Comparison of ENCODE assay signal across 17 cellular contexts in the genomic region with DNA sequence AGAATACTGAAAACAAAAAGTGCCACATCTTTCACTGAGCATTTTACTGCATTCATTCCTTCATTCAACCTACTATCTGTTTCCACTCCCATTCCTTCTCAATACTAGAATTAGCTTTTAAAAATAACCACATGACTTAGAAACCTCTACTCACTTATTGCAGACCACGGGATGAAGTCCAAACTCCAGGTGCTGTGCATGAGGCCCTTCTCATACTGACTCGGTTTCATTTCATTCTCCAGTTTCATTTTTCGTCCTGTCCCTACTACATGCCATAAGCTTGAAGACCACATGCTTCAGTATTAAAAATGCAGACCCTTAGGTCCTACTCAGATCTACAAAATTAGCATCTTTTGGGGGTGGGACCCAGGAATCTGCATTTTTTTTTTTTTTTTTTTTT. TPM values are rescaled to one million over a fixed set of nuclear protein-coding genes. Genes with fewer than 3 reads are reported as not detected.
DNase-seq lines count a peak whose midpoint lies in the region; ATAC-seq, FAIRE-seq and TF ChIP-seq lines count a peak whose summit lies in the region.
"Had no signal": no experiment of that assay in that cellular context is flagged by ENCODE, and none has a peak within 500 bp of the region (broad histone marks: within the 10 kb centered on the region; RNA-seq: fewer than 3 reads in every experiment).

No MANE protein-coding gene starts in this region.

- H3K4me2 ChIP-seq in MM.1S (ENCODE audit: low read depth, low read length) (peak overlapping the region; percentile 52), K562 (ENCODE audit: insufficient read depth, low read length) (no peak overlapping the region), neuronal stem cell (ENCODE audit: insufficient read depth, low read length, poor library complexity, severe bottlenecking) (no peak overlapping the region)
- H3K4me2 ChIP-seq: PC-9 had no signal

- peaks cover 7% of the 10 kb centered on the region for H3K9me3 Mint-ChIP-seq in activated naive CD8-positive, alpha-beta T cell (ENCODE audit: low read depth)
- peaks cover 9% of the 10 kb centered on the region for H3K9me3 Mint-ChIP-seq in activated naive CD8-positive, alpha-beta T cell treated with anti-CD3 and anti-CD28 coated beads, Interleukin-2, amount 50 U/mL, for 24 hours
- peaks cover 4% of the 10 kb centered on the region for H3K9me3 Mint-ChIP-seq in stimulated activated memory B cell treated with anti-CD40 and anti-IgM and Interleukin-4, amounts not matched to agents 10 μg/mL and 1 μg/mL and 100 μg/mL, for 72 hours

- BruUV-seq in K562 (replicated peaks; lab: Mats Ljungman, UMichigan), result no TSS peak

- H2BK15ac ChIP-seq in neuronal stem cell (ENCODE audit: low read length), result no peak overlapping the region

- no peak for TF ChIP-seq POLR2A in K562 (conservative IDR thresholded peaks at IDR 0.05)

- H3K27ac ChIP-seq in MM.1S (ENCODE audit: low read length) (peak overlapping the region; percentile 40; the same call in 1 of the 2 replicates), K562 (ENCODE audit: extremely low read depth, low read depth, low read length) (no peak overlapping the region), neuronal stem cell (replicated peaks; ENCODE audit: low read length) (no peak overlapping the region)
- H3K27ac ChIP-seq: PC-9 had no signal

- H3K4me3 ChIP-seq in MM.1S (ENCODE audit: low read length), result peak overlapping the region; percentile 17; the same call in 1 of the 2 replicates
- H3K4me3 ChIP-seq in K562, result no peak overlapping the region
- no peak overlapping the region for H3K4me3 ChIP-seq in neuronal stem cell (ENCODE audit: low read length in 2 of 2)
- H3K4me3 ChIP-seq: PC-9 had no signal

- H3K27me3 Mint-ChIP-seq in activated naive CD8-positive, alpha-beta T cell, result no peaks in the 10 kb centered on the region
- H3K27me3 Mint-ChIP-seq in activated naive CD8-positive, alpha-beta T cell treated with anti-CD3 and anti-CD28 coated beads, Interleukin-2, amount 50 U/mL, for 24 hours, result peaks cover 2% of the 10 kb centered on the region
- no peaks in the 10 kb centered on the region for H3K27me3 Mint-ChIP-seq in stimulated activated memory B cell treated with anti-CD40 and anti-IgM and Interleukin-4, amounts not matched to agents 10 μg/mL and 1 μg/mL and 100 μg/mL, for 72 hours

- WGBS in K562 (ENCODE audit: insufficient coverage, low coverage, missing lambda C conversion rate), result 45% methylated on average over 3 of the region's 3 CpGs
- WGBS in neuronal stem cell (ENCODE audit: extremely low coverage in 2 of 2, insufficient read length in 2 of 2, insufficient replicate concordance in 1 of 2), 2 donors, result no CpG with 5 or more reads among the region's 3 CpGs

- ATAC-seq in activated naive CD8-positive, alpha-beta T cell treated with anti-CD3 and anti-CD28 coated beads, Interleukin-2, amount 50 U/mL, for 24 hours, result no peak
- no peak for ATAC-seq in K562
- no peak for ATAC-seq in stimulated activated memory B cell treated with anti-CD40 and anti-IgM and Interleukin-4, amounts not matched to agents 10 μg/mL and 1 μg/mL and 100 μg/mL, for 72 hours
- ATAC-seq in HG03108 (IDR thresholded peaks at IDR 0.05; ENCODE audit: unreplicated experiment), result no peak

- H3K36me3 ChIP-seq in MM.1S (replicated peaks; ENCODE audit: insufficient read depth, low read length), result no peaks in the 10 kb centered on the region
- peaks cover 5% of the 10 kb centered on the region; the same call in 2 of the 3 replicates for H3K36me3 ChIP-seq in K562 (ENCODE audit: control insufficient read depth, insufficient read depth, low read length)
- no peaks in the 10 kb centered on the region for H3K36me3 ChIP-seq in neuronal stem cell (replicated peaks in 1 of 2; ENCODE audit: control insufficient read depth in 2 of 2, insufficient read depth in 2 of 2, low read length in 2 of 2)

- peak overlapping the region; percentile 51 for H3K27ac Mint-ChIP-seq in activated naive CD8-positive, alpha-beta T cell
- no peak overlapping the region for H3K27ac Mint-ChIP-seq in activated naive CD8-positive, alpha-beta T cell treated with anti-CD3 and anti-CD28 coated beads, Interleukin-2, amount 50 U/mL, for 24 hours
- H3K27ac Mint-ChIP-seq in stimulated activated memory B cell treated with anti-CD40 and anti-IgM and Interleukin-4, amounts not matched to agents 10 μg/mL and 1 μg/mL and 100 μg/mL, for 72 hours, result peak overlapping the region; percentile 28

- no peak for TF ChIP-seq RAD21 in K562 (CRISPR knock-in tag; conservative IDR thresholded peaks at IDR 0.05 in 1 of 2, IDR thresholded peaks at IDR 0.05 in 1 of 2)

- intact Hi-C loops in K562 (cut with micrococcal nuclease), result loop anchor here (5.0 kb wide), 1 partner anchor 134 kb away; no protein-coding TSS in a partner anchor

- no peak for FAIRE-seq in K562 (lab: Jason Lieb, UNC)
- FAIRE-seq: H54 had no signal

- H3K18ac ChIP-seq in neuronal stem cell (ENCODE audit: low read length), result no peak overlapping the region

- 0 out of 2 replicates have a peak overlapping the region, but pooled peaks have one; percentile 20 for H2AFZ ChIP-seq in MM.1S (ENCODE audit: low read length)
- no peak overlapping the region for H2AFZ ChIP-seq in K562 (ENCODE audit: low read depth, low read length)
- no peak overlapping the region for H2AFZ ChIP-seq in neuronal stem cell (ENCODE audit: low read length)
- H2AFZ ChIP-seq: PC-9 had no signal

- in situ Hi-C loops in K562 (cut with MboI), result no loop called here

- H3F3A ChIP-seq in MM.1S (ENCODE audit: insufficient read depth, low read length), result peaks cover 32% of the 10 kb centered on the region

- H3K79me2 ChIP-seq in MM.1S (ENCODE audit: low read length) (peaks cover 24% of the 10 kb centered on the region), K562 (ENCODE audit: control insufficient read depth, insufficient read depth, low read length) (peaks cover 24% of the 10 kb centered on the region)

- H3K79me1 ChIP-seq in neuronal stem cell (ENCODE audit: low read depth, low read length), result peaks cover 5% of the 10 kb centered on the region

- H3K9ac ChIP-seq in MM.1S (ENCODE audit: low read length) (no peak overlapping the region), K562 (ENCODE audit: insufficient read depth in 1 of 2, low read depth in 2 of 2, low read length in 2 of 2) (no peak overlapping the region), neuronal stem cell (ENCODE audit: low read depth, low read length, poor library complexity) (no peak overlapping the region)

- no peak overlapping the region for H3K4me3 Mint-ChIP-seq in activated naive CD8-positive, alpha-beta T cell
- no peak overlapping the region for H3K4me3 Mint-ChIP-seq in activated naive CD8-positive, alpha-beta T cell treated with anti-CD3 and anti-CD28 coated beads, Interleukin-2, amount 50 U/mL, for 24 hours
- H3K4me3 Mint-ChIP-seq in stimulated activated memory B cell treated with anti-CD40 and anti-IgM and Interleukin-4, amounts not matched to agents 10 μg/mL and 1 μg/mL and 100 μg/mL, for 72 hours, result no peak overlapping the region

- no peak overlapping the region for H2AK5ac ChIP-seq in neuronal stem cell (ENCODE audit: low read depth, low read length)

- H3K9me1 ChIP-seq in K562 (ENCODE audit: control insufficient read depth, insufficient read depth, low read length), result no peaks in the 10 kb centered on the region

- H3K4me1 Mint-ChIP-seq in activated naive CD8-positive, alpha-beta T cell (ENCODE audit: low read depth), result peaks cover 61% of the 10 kb centered on the region
- H3K4me1 Mint-ChIP-seq in activated naive CD8-positive, alpha-beta T cell treated with anti-CD3 and anti-CD28 coated beads, Interleukin-2, amount 50 U/mL, for 24 hours, result peaks cover 59% of the 10 kb centered on the region
- H3K4me1 Mint-ChIP-seq in stimulated activated memory B cell treated with anti-CD40 and anti-IgM and Interleukin-4, amounts not matched to agents 10 μg/mL and 1 μg/mL and 100 μg/mL, for 72 hours, result peaks cover 60% of the 10 kb centered on the region

- H2BK12ac ChIP-seq in neuronal stem cell (ENCODE audit: low read length), result no peak overlapping the region

- H3K23ac ChIP-seq in neuronal stem cell (ENCODE audit: low read depth, low read length, poor library complexity), result no peak overlapping the region

- H3K9me3 ChIP-seq in MM.1S (replicated peaks; ENCODE audit: insufficient read depth, low read length), result no peaks in the 10 kb centered on the region
- no peaks in the 10 kb centered on the region for H3K9me3 ChIP-seq in K562 (replicated peaks; ENCODE audit: control insufficient read depth, insufficient read depth, low read depth, low read length)
- H3K9me3 ChIP-seq in neuronal stem cell (replicated peaks in 1 of 2; ENCODE audit: control insufficient read depth in 2 of 2, insufficient read depth in 1 of 2, low read depth in 1 of 2, low read length in 2 of 2), result peaks cover 1 to 2% of the 10 kb centered on the region in 2 donors

- peaks cover 25% of the 10 kb centered on the region for H3K4me1 ChIP-seq in MM.1S (ENCODE audit: low read length)
- H3K4me1 ChIP-seq in K562 (replicated peaks in 1 of 2; ENCODE audit: control insufficient read depth in 2 of 2, insufficient read depth in 2 of 2, low read length in 2 of 2), result peaks cover 10 to 11% of the 10 kb centered on the region in 2 experiments
- H3K4me1 ChIP-seq in neuronal stem cell (ENCODE audit: control insufficient read depth in 2 of 2, insufficient read depth in 1 of 2, low read depth in 1 of 2, low read length in 2 of 2), result peaks cover 6 to 8% of the 10 kb centered on the region in 2 donors

- CTCF ChIA-PET in K562 (lab: Yijun Ruan, JAX; ENCODE audit: low intra/inter-chr PET ratio), result no interaction called here

- H3K4ac ChIP-seq in neuronal stem cell (ENCODE audit: low read length), result no peak overlapping the region

- no peak overlapping the region for H3K14ac ChIP-seq in neuronal stem cell (ENCODE audit: low read length)

- TF ChIP-seq CTCF in MM.1S (IDR thresholded peaks at IDR 0.05; ENCODE audit: low read length) (no peak), K562 (IDR thresholded peaks at IDR 0.05 in 2 of 3, conservative IDR thresholded peaks at IDR 0.05 in 1 of 3; ENCODE audit: insufficient read depth in 2 of 3, low read depth in 1 of 3, low read length in 3 of 3) (no peak)

- H4K91ac ChIP-seq in neuronal stem cell (ENCODE audit: low read depth, low read length, poor library complexity), result no peak overlapping the region

- no peak overlapping the region for H2BK5ac ChIP-seq in neuronal stem cell (ENCODE audit: low read length)

- no peak for DNase-seq in activated naive CD8-positive, alpha-beta T cell treated with anti-CD3 and anti-CD28 coated beads, Interleukin-2, amount 50 U/mL, for 24 hours
- DNase-seq in MM.1S (peak; percentile 77), K562 (ENCODE audit: extremely low read depth in 1 of 4, low spot score in 3 of 4) (no peak), T1000 (lab: John Stamatoyannopoulos, UW) (no peak), neuronal stem cell (ENCODE audit: low spot score) (no peak)
- DNase-seq: 8988T, COR-L47, EL, MV-4-11, NCI-H1417, NCI-H187 treated with DMSO at 0.1 percent for 48 hours, NCI-H446 treated with DMSO at 0.1 percent for 48 hours, PC-9 had no signal

- TF ChIP-seq EP300 in K562 (IDR thresholded peaks at IDR 0.05; ENCODE audit: low read length), result no peak

- no peak overlapping the region for H4K8ac ChIP-seq in neuronal stem cell (ENCODE audit: low read depth, low read length)

- H3K36me3 Mint-ChIP-seq in activated naive CD8-positive, alpha-beta T cell, result peaks cover 4% of the 10 kb centered on the region
- peaks cover 8% of the 10 kb centered on the region for H3K36me3 Mint-ChIP-seq in activated naive CD8-positive, alpha-beta T cell treated with anti-CD3 and anti-CD28 coated beads, Interleukin-2, amount 50 U/mL, for 24 hours (ENCODE audit: low read depth)
- no peaks in the 10 kb centered on the region for H3K36me3 Mint-ChIP-seq in stimulated activated memory B cell treated with anti-CD40 and anti-IgM and Interleukin-4, amounts not matched to agents 10 μg/mL and 1 μg/mL and 100 μg/mL, for 72 hours

- H2BK120ac ChIP-seq in neuronal stem cell (ENCODE audit: low read depth, low read length), result no peak overlapping the region

- H3K27me3 ChIP-seq in MM.1S (replicated peaks; ENCODE audit: insufficient read depth, low read length) (no peaks in the 10 kb centered on the region), K562 (ENCODE audit: control insufficient read depth in 2 of 2, insufficient read depth in 2 of 2, low read length in 2 of 2) (no peaks in the 10 kb centered on the region), neuronal stem cell (ENCODE audit: control insufficient read depth in 3 of 3, insufficient read depth in 3 of 3, low read depth in 1 of 3, low read length in 3 of 3) (no peaks in the 10 kb centered on the region)

- H3K9me2 ChIP-seq in MM.1S (replicated peaks; ENCODE audit: insufficient read depth, low read length), result no peaks in the 10 kb centered on the region

- POLR2A ChIA-PET in K562 (lab: Yijun Ruan, JAX), result interaction anchor here (11.8 kb wide), 1 partner anchor 17 kb away, joined by 220 read pairs; no protein-coding TSS in a partner anchor

- peaks cover 4% of the 10 kb centered on the region; the same call in 1 of the 2 replicates for H4K20me1 ChIP-seq in MM.1S (ENCODE audit: insufficient read depth, low read length)
- H4K20me1 ChIP-seq in K562 (replicated peaks; ENCODE audit: control insufficient read depth, insufficient read depth, low read length), result peaks cover 16% of the 10 kb centered on the region

RNA-seq across cellular contexts. Expression of a gene that starts 2.3 kb away (rescaled TPM):
- total RNA-seq in K562 (2011; cell fraction: chromatin; rRNA removed; ENCODE audit: low replicate concordance), result 67.5 and 174 TPM in 2 replicates
- 37.7 and 46.3 TPM in 2 replicates for total RNA-seq in K562 (2011; cell fraction: nucleolus; rRNA removed)
- total RNA-seq in K562 (2011; cell fraction: nucleoplasm; rRNA removed), result 49.6 and 62.1 TPM in 2 replicates
- 23.6 and 24.6 TPM in 2 replicates for total RNA-seq in K562 (2014; rRNA removed)
- 51.7 and 57.7 TPM in 2 replicates for total RNA-seq in K562 (2014; rRNA removed; fragmentation: Illumina TruSeq; extraction: Trizol)
- total RNA-seq in K562 (2015; rRNA removed; fragmentation: Illumina TruSeq; extraction: Trizol), result 33.4 and 36.7 TPM in 2 replicates
- total RNA-seq in K562 (2021), result 53.6 and 58.5 TPM in 2 replicates
- 33.3 and 41.2 TPM in 2 replicates for polyA plus RNA-seq in K562 (2011; rRNA removed)
- 10.2 and 19.7 TPM in 2 replicates for polyA plus RNA-seq in K562 (2011; cell fraction: cytosol; rRNA removed)
- 24.4 and 26.5 TPM in 2 replicates for polyA plus RNA-seq in K562 (2011; cell fraction: nucleus; rRNA removed)
- polyA plus RNA-seq in K562 (2012), result 23.8 and 26.4 TPM in 2 replicates
- polyA plus RNA-seq in K562 (2014; fragmentation: Illumina TruSeq; extraction: Trizol), result 23.3 and 28.6 TPM in 2 replicates
- 10 to 100 TPM; 10.6 to 12.6 TPM for polyA plus RNA-seq in K562 (2014; fragmentation: Nextera tagmentation; extraction: Ambion mirVana)
- 14.6 and 15.9 TPM in 2 replicates for polyA plus RNA-seq in K562 (2014; rRNA removed)
- 266 and 267 TPM in 2 replicates for polyA minus RNA-seq in K562 (2011; rRNA and poly(A)+ RNA removed)
- polyA minus RNA-seq in K562 (2011; cell fraction: cytosol; rRNA and poly(A)+ RNA removed), result 47.3 and 68.3 TPM in 2 replicates
- 42.0 and 79.6 TPM in 2 replicates for polyA minus RNA-seq in K562 (2011; cell fraction: nucleus; rRNA and poly(A)+ RNA removed)
- 30.5 TPM for polyA plus RNA-seq in neuronal stem cell (2013, experiment 1 of 2)
- 33.1 TPM for polyA plus RNA-seq in neuronal stem cell (2013, experiment 2 of 2)
